Comparison of ENCODE assay signal across 9 cellular contexts in genomic region chr19:53275480-53275879, GRCh38. TPM values are rescaled to one million over a fixed set of nuclear protein-coding genes. Genes with fewer than 3 reads are reported as not detected.
"Had no signal": no experiment of that assay in that cellular context is flagged by ENCODE, and none has a peak within 500 bp of the region (broad histone marks: within the 10 kb centered on the region; RNA-seq: fewer than 3 reads in every experiment).

No MANE protein-coding gene starts in this region.

- FAIRE-seq: G401.6, GM12878, GM12891, GM12892, GM18507, GM19239 had no signal

- H3K4me3 ChIP-seq: GM12878 had no signal

- ATAC-seq: GM12878 had no signal

- DNase-seq: GDM1, GF-D8 had no signal

RNA-seq across cellular contexts. Expression of gene VN1R4, which starts 8.0 kb away (rescaled TPM):
- total RNA-seq: G401, GM12878 had no signal
- polyA plus RNA-seq: GM12878 had no signal

RNA-seq across cellular contexts. Expression of gene VN1R2, which starts 17.4 kb away (rescaled TPM):
- total RNA-seq: G401, GM12878 had no signal
- polyA plus RNA-seq: GM12878 had no signal

RNA-seq across cellular contexts. Expression of gene ZNF677, which starts 20.8 kb away (rescaled TPM):
- total RNA-seq: G401, GM12878 had no signal
